ENCODE assay signal across 21 cellular contexts in genomic region chr12:105321125-105321524, GRCh38. TPM values are rescaled to one million over a fixed set of nuclear protein-coding genes. Genes with fewer than 3 reads are reported as not detected.
DNase-seq lines count a peak whose midpoint lies in the region; ATAC-seq and TF ChIP-seq lines count a peak whose summit lies in the region.
"Had no signal": no experiment of that assay in that cellular context is flagged by ENCODE, and none has a peak within 500 bp of the region (broad histone marks: within the 10 kb centered on the region; RNA-seq: fewer than 3 reads in every experiment).

No MANE protein-coding gene starts in this region.

- no peak overlapping the region for H3K27ac Mint-ChIP-seq in activated T-cell treated with anti-CD3 and anti-CD28 coated beads, Interleukin-2, amount 50 U/mL, for 72 hours
- H3K27ac Mint-ChIP-seq in activated T-cell treated with anti-CD3 and anti-CD28 coated beads, Interleukin-2, amount 50 U/mL, for 24 hours = no peak overlapping the region
- H3K27ac Mint-ChIP-seq in activated CD8-positive, alpha-beta T cell treated with anti-CD3 and anti-CD28 coated beads, Interleukin-2, amount 10 ng/mL, durations not matched to agents 7 days and 5 days = peak overlapping the region; percentile 29
- no peak overlapping the region for H3K27ac Mint-ChIP-seq in stimulated activated naive B cell treated with anti-CD40 and anti-IgM and Interleukin-4, amounts not matched to agents 10 μg/mL and 1 μg/mL and 100 μg/mL, for 72 hours
- H3K27ac Mint-ChIP-seq: activated naive CD8-positive, alpha-beta T cell; CD4-positive, alpha-beta T cell; memory B cell; WTC11 had no signal

- H3K36me3 Mint-ChIP-seq in activated T-cell treated with anti-CD3 and anti-CD28 coated beads, Interleukin-2, amount 50 U/mL, for 72 hours (ENCODE audit: insufficient read depth in 2 of 2) = no peaks in the 10 kb centered on the region
- no peaks in the 10 kb centered on the region for H3K36me3 Mint-ChIP-seq in activated T-cell treated with anti-CD3 and anti-CD28 coated beads, Interleukin-2, amount 50 U/mL, for 24 hours (ENCODE audit: low read depth)
- peaks cover 14% of the 10 kb centered on the region for H3K36me3 Mint-ChIP-seq in activated CD8-positive, alpha-beta T cell treated with anti-CD3 and anti-CD28 coated beads, Interleukin-2, amount 10 ng/mL, durations not matched to agents 7 days and 5 days (ENCODE audit: low read depth)
- H3K36me3 Mint-ChIP-seq in stimulated activated naive B cell treated with anti-CD40 and anti-IgM and Interleukin-4, amounts not matched to agents 10 μg/mL and 1 μg/mL and 100 μg/mL, for 72 hours = no peaks in the 10 kb centered on the region
- H3K36me3 Mint-ChIP-seq: activated naive CD8-positive, alpha-beta T cell; WTC11 had no signal

- WGBS in spleen, 5 donors = 16 to 39% (median 31%) methylated on average over 2 of the region's 2 CpGs

- H3K4me3 Mint-ChIP-seq in activated T-cell treated with anti-CD3 and anti-CD28 coated beads, Interleukin-2, amount 50 U/mL, for 72 hours = no peak overlapping the region
- no peak overlapping the region for H3K4me3 Mint-ChIP-seq in activated T-cell treated with anti-CD3 and anti-CD28 coated beads, Interleukin-2, amount 50 U/mL, for 24 hours
- H3K4me3 Mint-ChIP-seq in activated CD8-positive, alpha-beta T cell treated with anti-CD3 and anti-CD28 coated beads, Interleukin-2, amount 10 ng/mL, durations not matched to agents 7 days and 5 days = no peak overlapping the region
- no peak overlapping the region for H3K4me3 Mint-ChIP-seq in stimulated activated naive B cell treated with anti-CD40 and anti-IgM and Interleukin-4, amounts not matched to agents 10 μg/mL and 1 μg/mL and 100 μg/mL, for 72 hours
- H3K4me3 Mint-ChIP-seq: activated naive CD8-positive, alpha-beta T cell; CD4-positive, alpha-beta T cell; memory B cell; neural crest cell; WTC11 had no signal

- DNase-seq in activated T-cell treated with anti-CD3 and anti-CD28 coated beads, Interleukin-2, amount 50 U/mL, for 72 hours = no peak
- DNase-seq in activated T-cell treated with anti-CD3 and anti-CD28 coated beads, Interleukin-2, amount 50 U/mL, for 24 hours = no peak
- DNase-seq in activated CD8-positive, alpha-beta T cell treated with anti-CD3 and anti-CD28 coated beads, Interleukin-2, amount 10 ng/mL, durations not matched to agents 7 days and 5 days = peak; percentile 33
- DNase-seq in stimulated activated naive B cell treated with anti-CD40 and anti-IgM and Interleukin-4, amounts not matched to agents 10 μg/mL and 1 μg/mL and 100 μg/mL, for 72 hours = no peak
- DNase-seq in DMS153 (lab: John Stamatoyannopoulos, UW) (no peak), spleen (no peak)
- DNase-seq: ACHN; CD4-positive, alpha-beta T cell; glutamatergic neuron; NCI-H1105 treated with DMSO at 0.1 percent for 48 hours; NK-92 treated with Interleukin-12 subunit alpha and Interleukin-12 subunit beta, amount 100 ng/mL, for 24 hours; psoas muscle; T-helper 1 cell had no signal

- TF ChIP-seq CTCF in HEK293 (tag by site-specific recombination; IDR thresholded peaks at IDR 0.05) = peak; percentile 17; the same call in 1 of the 2 replicates
- no peak for TF ChIP-seq CTCF in spleen (IDR thresholded peaks at IDR 0.05 in 8 of 11, conservative IDR thresholded peaks at IDR 0.05 in 3 of 11)

- intact Hi-C loops in spleen (cut with DNase I; ENCODE audit: low total_unique reads) = no loop called here

- H3K27ac ChIP-seq in HEK293 (ENCODE audit: extremely low read depth, low read depth, low read length) = no peak overlapping the region
- H3K27ac ChIP-seq in spleen = no peak overlapping the region

- no peaks in the 10 kb centered on the region for H3K9me3 ChIP-seq in HEK293 (ENCODE audit: control insufficient read depth, insufficient read depth, low read depth, low read length)
- no peaks in the 10 kb centered on the region for H3K9me3 ChIP-seq in spleen
- H3K9me3 ChIP-seq: psoas muscle had no signal

- peaks cover 34% of the 10 kb centered on the region for H3K4me1 Mint-ChIP-seq in activated T-cell treated with anti-CD3 and anti-CD28 coated beads, Interleukin-2, amount 50 U/mL, for 72 hours (ENCODE audit: low read depth)
- H3K4me1 Mint-ChIP-seq in activated T-cell treated with anti-CD3 and anti-CD28 coated beads, Interleukin-2, amount 50 U/mL, for 24 hours (ENCODE audit: low read depth) = peaks cover 5% of the 10 kb centered on the region
- H3K4me1 Mint-ChIP-seq in activated CD8-positive, alpha-beta T cell treated with anti-CD3 and anti-CD28 coated beads, Interleukin-2, amount 10 ng/mL, durations not matched to agents 7 days and 5 days (ENCODE audit: low read depth) = peaks cover 67% of the 10 kb centered on the region
- H3K4me1 Mint-ChIP-seq in stimulated activated naive B cell treated with anti-CD40 and anti-IgM and Interleukin-4, amounts not matched to agents 10 μg/mL and 1 μg/mL and 100 μg/mL, for 72 hours = no peaks in the 10 kb centered on the region
- H3K4me1 Mint-ChIP-seq: memory B cell, WTC11 had no signal

- TF ChIP-seq POLR2A in spleen (IDR thresholded peaks at IDR 0.05) = no peak

- H3K9me3 Mint-ChIP-seq in activated T-cell treated with anti-CD3 and anti-CD28 coated beads, Interleukin-2, amount 50 U/mL, for 72 hours = no peaks in the 10 kb centered on the region
- no peaks in the 10 kb centered on the region for H3K9me3 Mint-ChIP-seq in activated T-cell treated with anti-CD3 and anti-CD28 coated beads, Interleukin-2, amount 50 U/mL, for 24 hours
- H3K9me3 Mint-ChIP-seq in activated CD8-positive, alpha-beta T cell treated with anti-CD3 and anti-CD28 coated beads, Interleukin-2, amount 10 ng/mL, durations not matched to agents 7 days and 5 days (ENCODE audit: insufficient read depth) = no peaks in the 10 kb centered on the region
- H3K9me3 Mint-ChIP-seq in stimulated activated naive B cell treated with anti-CD40 and anti-IgM and Interleukin-4, amounts not matched to agents 10 μg/mL and 1 μg/mL and 100 μg/mL, for 72 hours = no peaks in the 10 kb centered on the region
- H3K9me3 Mint-ChIP-seq: CD4-positive, alpha-beta T cell; memory B cell; neural crest cell; WTC11 had no signal

- ATAC-seq in activated T-cell treated with anti-CD3 and anti-CD28 coated beads, Interleukin-2, amount 50 U/mL, for 72 hours (replicated peaks in 1 of 2) = peak; percentile 49 to 53
- ATAC-seq in activated CD8-positive, alpha-beta T cell treated with anti-CD3 and anti-CD28 coated beads, Interleukin-2, amount 10 ng/mL, durations not matched to agents 7 days and 5 days = peak; percentile 40
- ATAC-seq in stimulated activated naive B cell treated with anti-CD40 and anti-IgM and Interleukin-4, amounts not matched to agents 10 μg/mL and 1 μg/mL and 100 μg/mL, for 72 hours (replicated peaks) = peak; percentile 52 to 59
- ATAC-seq in HG02870 (IDR thresholded peaks at IDR 0.05; ENCODE audit: unreplicated experiment) = no peak
- ATAC-seq: esophagus mucosa, K562, WTC11 had no signal

- H3K27me3 ChIP-seq in spleen (replicated peaks in 1 of 7) = no peaks in the 10 kb centered on the region

- H3K36me3 ChIP-seq in HEK293 (ENCODE audit: control insufficient read depth in 2 of 2, insufficient read depth in 1 of 2, low read length in 2 of 2) (no peaks in the 10 kb centered on the region), spleen (no peaks in the 10 kb centered on the region)

- POLR2A ChIA-PET in HEK293 (lab: Yijun Ruan, JAX) = no interaction called here
- POLR2A ChIA-PET in activated CD8-positive, alpha-beta T cell treated with anti-CD3 and anti-CD28 coated beads, Interleukin-2, amount 10 ng/mL, durations not matched to agents 7 days and 5 days (lab: Charles Lee) = interaction anchor here (0.9 to 2.2 kb wide), 4 partner anchors 9 to 61 kb away, joined by 5 to 8 read pairs (median 6); partner anchors contain the start of gene C12orf75

- peaks cover 11% of the 10 kb centered on the region for H3K27me3 Mint-ChIP-seq in activated T-cell treated with anti-CD3 and anti-CD28 coated beads, Interleukin-2, amount 50 U/mL, for 72 hours (ENCODE audit: low read depth)
- no peaks in the 10 kb centered on the region for H3K27me3 Mint-ChIP-seq in activated T-cell treated with anti-CD3 and anti-CD28 coated beads, Interleukin-2, amount 50 U/mL, for 24 hours
- no peaks in the 10 kb centered on the region for H3K27me3 Mint-ChIP-seq in activated CD8-positive, alpha-beta T cell treated with anti-CD3 and anti-CD28 coated beads, Interleukin-2, amount 10 ng/mL, durations not matched to agents 7 days and 5 days (ENCODE audit: low read depth)
- H3K27me3 Mint-ChIP-seq in stimulated activated naive B cell treated with anti-CD40 and anti-IgM and Interleukin-4, amounts not matched to agents 10 μg/mL and 1 μg/mL and 100 μg/mL, for 72 hours = peaks cover 0 to 4% of the 10 kb centered on the region in 2 donors
- H3K27me3 Mint-ChIP-seq: activated naive CD8-positive, alpha-beta T cell; CD4-positive, alpha-beta T cell had no signal

- H3K4me3 ChIP-seq in HEK293 (ENCODE audit: low read depth, low read length) = no peak overlapping the region
- H3K4me3 ChIP-seq in spleen = no peak overlapping the region
- H3K4me3 ChIP-seq: K562, psoas muscle had no signal

- CTCF ChIA-PET in HEK293 (lab: Yijun Ruan, JAX) = interaction anchor here (0.5 to 1.7 kb wide), 6 partner anchors 11 to 862 kb away, joined by 3 to 7 read pairs (median 3); no protein-coding TSS in a partner anchor
- CTCF ChIA-PET in activated CD8-positive, alpha-beta T cell treated with anti-CD3 and anti-CD28 coated beads, Interleukin-2, amount 10 ng/mL, durations not matched to agents 7 days and 5 days (lab: Charles Lee) = interaction anchor here (0.8 to 3.3 kb wide), 12 partner anchors 10 to 91 kb away, joined by 3 to 36 read pairs (median 12); partner anchors contain the start of gene C12orf75

- H3K4me1 ChIP-seq in HEK293 (ENCODE audit: control insufficient read depth, insufficient read depth, low read length) (no peaks in the 10 kb centered on the region), spleen (no peaks in the 10 kb centered on the region)

TF ChIP-seq in HEK293, 187 proteins besides CTCF, POLR2A, EP300 and RAD21 (continues in another document):
- no peak for TF ChIP-seq ZNF555 (tag by site-specific recombination; conservative IDR thresholded peaks at IDR 0.05)
- no peak for TF ChIP-seq ZBTB6 (tag by site-specific recombination; IDR thresholded peaks at IDR 0.05)
- TF ChIP-seq KLF7 (tag by site-specific recombination; IDR thresholded peaks at IDR 0.05; ENCODE audit: borderline replicate concordance) = no peak

RNA-seq across cellular contexts. Expression of gene C12orf75, which starts 9.4 kb away (rescaled TPM):
- total RNA-seq in activated T-cell treated with anti-CD3 and anti-CD28 coated beads, Interleukin-2, amount 50 U/mL, for 72 hours = 10 to 100 TPM; 68.6 to 73.0 TPM
- 100 to 1,000 TPM; 301 to 311 TPM for total RNA-seq in activated CD8-positive, alpha-beta T cell treated with anti-CD3 and anti-CD28 coated beads, Interleukin-2, amount 10 ng/mL, durations not matched to agents 7 days and 5 days
- 10 to 100 TPM; 12.7 to 33.4 (median 17.6) TPM for total RNA-seq in spleen
- polyA plus RNA-seq in spleen = 10 to 100 TPM; 16.5 to 23.5 (median 20.4) TPM

Comparison
In these comparisons a context has a peak if more than half of its experiments do, and no peak if none do; other contexts are left out.
1. RNA of gene C12orf75, which starts 9.4 kb away (total RNA-seq): 301 to 311 TPM in activated CD8-positive, alpha-beta T cell treated with anti-CD3 and anti-CD28 coated beads, Interleukin-2, amount 10 ng/mL, durations not matched to agents 7 days and 5 days; 68.6 to 73.0 TPM in activated T-cell treated with anti-CD3 and anti-CD28 coated beads, Interleukin-2, amount 50 U/mL, for 72 hours and 12.7 to 33.4 TPM in spleen; every median in the first group is over 4 times any median in the second.